ENCODE assay signal across 2 cellular contexts in genomic region chr15:52797625-52798501, GRCh38.
TF ChIP-seq lines count a peak whose summit lies in the region.

No MANE protein-coding gene starts in this region.

TF ChIP-seq in liver, 16 proteins besides CTCF, POLR2A, EP300 and RAD21:
- TF ChIP-seq SP1 (IDR thresholded peaks at IDR 0.05), result no peak
- TF ChIP-seq YY1 (IDR thresholded peaks at IDR 0.05), result no peak
- TF ChIP-seq ATF3 (IDR thresholded peaks at IDR 0.05), result no peak

TF ChIP-seq in HepG2, 621 proteins besides CTCF, POLR2A, EP300 and RAD21:
- TF ChIP-seq POLR2AphosphoS2 (IDR thresholded peaks at IDR 0.05; ENCODE audit: low read depth, low read length) (no peak), ZNF563 (CRISPR knock-in tag; IDR thresholded peaks at IDR 0.05) (no peak), ZNF350 (CRISPR knock-in tag; IDR thresholded peaks at IDR 0.05; ENCODE audit: borderline replicate concordance, low read depth) (no peak), NFKBIZ (CRISPR knock-in tag; IDR thresholded peaks at IDR 0.05) (no peak), TCF7L2 (IDR thresholded peaks at IDR 0.05; ENCODE audit: low read depth, low read length) (no peak), USF2 (IDR thresholded peaks at IDR 0.05; ENCODE audit: low read depth, low read length) (no peak), USF2 (CRISPR knock-in tag; IDR thresholded peaks at IDR 0.05; ENCODE audit: borderline replicate concordance) (no peak), ZXDC (CRISPR knock-in tag; IDR thresholded peaks at IDR 0.05) (no peak), ZNF549 (CRISPR knock-in tag; IDR thresholded peaks at IDR 0.05) (no peak), ZNF18 (CRISPR knock-in tag; IDR thresholded peaks at IDR 0.05; ENCODE audit: insufficient replicate concordance) (no peak), CSRNP1 (CRISPR knock-in tag; IDR thresholded peaks at IDR 0.05) (no peak), ERF (CRISPR knock-in tag; IDR thresholded peaks at IDR 0.05) (no peak), PREB (CRISPR knock-in tag; IDR thresholded peaks at IDR 0.05) (no peak), ZNF512B (CRISPR knock-in tag; IDR thresholded peaks at IDR 0.05; ENCODE audit: borderline replicate concordance) (no peak), ZNF703 (CRISPR knock-in tag; IDR thresholded peaks at IDR 0.05; ENCODE audit: borderline replicate concordance) (no peak), ZNF775 (CRISPR knock-in tag; IDR thresholded peaks at IDR 0.05; ENCODE audit: borderline replicate concordance) (no peak), IKZF1 (IDR thresholded peaks at IDR 0.05) (no peak)
